In genomic region chr12:27730097-27730588, GRCh38 we compare ENCODE assay signal across 29 cellular contexts. TPM values are rescaled to one million over a fixed set of nuclear protein-coding genes. Genes with fewer than 3 reads are reported as not detected.
"Had no signal": no experiment of that assay in that cellular context is flagged by ENCODE, and none has a peak within 500 bp of the region (broad histone marks: within the 10 kb centered on the region; RNA-seq: fewer than 3 reads in every experiment).

No MANE protein-coding gene starts in this region.

- H3K4me1 ChIP-seq: colonic mucosa, esophagus muscularis mucosa, gastroesophageal sphincter, heart left ventricle, neural progenitor cell, prostate gland, spleen, tibial nerve, upper lobe of left lung had no signal

- DNase-seq: colonic mucosa; effector memory CD4-positive, alpha-beta T cell; foreskin keratinocyte; heart left ventricle; kidney; natural killer cell; nucleus accumbens; right cardiac atrium; spleen; stimulated activated CD4-positive, alpha-beta T cell treated with anti-CD3 and anti-CD28 coated beads, Interleukin-4, amount 100 ng/mL, for 4 hours; stimulated activated naive B cell treated with anti-CD40 and anti-IgM and Interleukin-4, amounts not matched to agents 10 μg/mL and 1 μg/mL and 100 μg/mL, for 72 hours; upper lobe of left lung had no signal

- FAIRE-seq: endothelial cell of umbilical vein, kidney, urothelium cell line had no signal

- H3K27me3 ChIP-seq: colonic mucosa, esophagus muscularis mucosa, foreskin keratinocyte, gastroesophageal sphincter, heart left ventricle, hepatocyte, neural progenitor cell, spleen, tibial nerve, upper lobe of left lung had no signal

- H3K79me2 ChIP-seq: hepatocyte had no signal

- H3K36me3 ChIP-seq: colonic mucosa, prostate gland had no signal

- H3K27ac ChIP-seq: colonic mucosa, esophagus muscularis mucosa, foreskin keratinocyte, gastroesophageal sphincter, heart left ventricle, hepatocyte, neural progenitor cell, prostate gland, skin epidermis, spleen, thoracic aorta, tibial nerve, upper lobe of left lung had no signal

- ATAC-seq: foreskin keratinocyte; gastroesophageal sphincter; heart left ventricle; left lobe of liver; natural killer cell; right cardiac atrium; stimulated activated naive B cell treated with anti-CD40 and anti-IgM and Interleukin-4, amounts not matched to agents 10 μg/mL and 1 μg/mL and 100 μg/mL, for 72 hours had no signal

- H3K9ac ChIP-seq: neural progenitor cell had no signal

- H3K9me3 ChIP-seq: colonic mucosa, esophagus muscularis mucosa, gastroesophageal sphincter, heart left ventricle, prostate gland, spleen, thoracic aorta, tibial nerve, upper lobe of left lung had no signal

- H3K4me2 ChIP-seq: hepatocyte, neural progenitor cell had no signal

- H3K4me3 ChIP-seq: colonic mucosa, esophagus muscularis mucosa, gastroesophageal sphincter, heart left ventricle, hepatocyte, lung, neural progenitor cell, prostate gland, skin epidermis, spleen, thoracic aorta, tibial nerve, upper lobe of left lung had no signal

- H2AFZ ChIP-seq: hepatocyte, neural progenitor cell had no signal

RNA-seq across cellular contexts. Expression of gene REP15, which starts 33.9 kb away (rescaled TPM):
- total RNA-seq: epithelial cell of proximal tubule, mononuclear cell, natural killer cell, tibial nerve had no signal

RNA-seq across cellular contexts. Expression of gene MANSC4, which starts 49.9 kb away (rescaled TPM):
- total RNA-seq: colonic mucosa, endothelial cell of umbilical vein, epithelial cell of proximal tubule, gastroesophageal sphincter, heart left ventricle, kidney, left lobe of liver, liver, lung, mononuclear cell, natural killer cell, osteocyte, prostate gland, right cardiac atrium, spleen, thoracic aorta, upper lobe of left lung had no signal
- polyA plus RNA-seq: endothelial cell of umbilical vein, fibroblast of lung, heart left ventricle, hepatocyte, liver, lung, right cardiac atrium had no signal
